In genomic region chr6:83429857-83430605, GRCh38 we compare ENCODE assay signal across 8 cellular contexts. TPM values are rescaled to one million over a fixed set of nuclear protein-coding genes. Genes with fewer than 3 reads are reported as not detected.
DNase-seq lines count a peak whose midpoint lies in the region; ATAC-seq, FAIRE-seq and TF ChIP-seq lines count a peak whose summit lies in the region.

No MANE protein-coding gene starts in this region.

- CTCF ChIA-PET in GM10248 (lab: Yijun Ruan, JAX) = no interaction called here

- peaks cover 6% of the 10 kb centered on the region for H3K36me3 Mint-ChIP-seq in neural crest cell (ENCODE audit: low read depth)

- ATAC-seq in HG02759 (IDR thresholded peaks at IDR 0.05; ENCODE audit: unreplicated experiment) (peak; percentile 5), RWPE2 (ENCODE audit: low read depth) (peak; percentile 57)

- H3K27me3 Mint-ChIP-seq in neural crest cell (ENCODE audit: low read depth) = peaks cover 9% of the 10 kb centered on the region

- peaks cover 5% of the 10 kb centered on the region for H3K9me3 ChIP-seq in RWPE2 (ENCODE audit: severe bottlenecking)

- DNase-seq in GM10248 (ENCODE audit: extremely low spot score) = peak; percentile 18
- no peak for DNase-seq in RWPE2 (ENCODE audit: low spot score)
- DNase-seq in fibroblast of mammary gland (ENCODE audit: low read depth) = peak; percentile 46
- DNase-seq in neural crest cell (ENCODE audit: low read depth, low spot score) = peak; percentile 23
- DNase-seq in D721Med (ENCODE audit: insufficient read length, low spot score) = no peak
- no peak for DNase-seq in hepatic stellate cell (ENCODE audit: low spot score)
- DNase-seq in NAMALWA (ENCODE audit: low spot score) = no peak

- peaks cover 25% of the 10 kb centered on the region for H3K4me1 ChIP-seq in RWPE2 (ENCODE audit: insufficient read depth, poor library complexity, severe bottlenecking)

- TF ChIP-seq CTCF in GM10248 (IDR thresholded peaks at IDR 0.05; ENCODE audit: control extremely low read depth, extremely low read depth, low read depth, missing control alignments) = no peak
- TF ChIP-seq CTCF in RWPE2 (IDR thresholded peaks at IDR 0.05; ENCODE audit: poor library complexity, severe bottlenecking) = no peak
- TF ChIP-seq CTCF in fibroblast of mammary gland (conservative IDR thresholded peaks at IDR 0.05; ENCODE audit: control insufficient read depth, insufficient read depth, low read depth, low read length) = no peak
- TF ChIP-seq CTCF in neural crest cell (conservative IDR thresholded peaks at IDR 0.05) = no peak
- no peak for TF ChIP-seq CTCF in D721Med (IDR thresholded peaks at IDR 0.05; ENCODE audit: insufficient read depth, missing control alignments)

- peaks cover 6% of the 10 kb centered on the region for H3K9me3 Mint-ChIP-seq in neural crest cell

- peaks cover 10% of the 10 kb centered on the region for H3K36me3 ChIP-seq in RWPE2 (ENCODE audit: low read depth)

- no peak for FAIRE-seq in D721Med (lab: Jason Lieb, UNC)

- peak overlapping the region; percentile 51 for H3K27ac ChIP-seq in RWPE2 (ENCODE audit: poor library complexity, severe bottlenecking)

- H3K4me3 ChIP-seq in RWPE2 (ENCODE audit: severe bottlenecking) = peak overlapping the region; percentile 48
- H3K4me3 ChIP-seq in fibroblast of mammary gland (ENCODE audit: control insufficient read depth, low read depth, low read length) = peak overlapping the region; percentile 91

- POLR2A ChIA-PET in GM10248 (lab: Yijun Ruan, JAX) = no interaction called here

- peak overlapping the region; percentile 85 for H3K4me3 Mint-ChIP-seq in neural crest cell

- H3K27me3 ChIP-seq in RWPE2 (ENCODE audit: insufficient read depth, poor library complexity, severe bottlenecking) = no peaks in the 10 kb centered on the region

- H3K27ac Mint-ChIP-seq in neural crest cell (ENCODE audit: unreplicated experiment) = no peak overlapping the region

- H3K4me1 Mint-ChIP-seq in neural crest cell = peaks cover 15% of the 10 kb centered on the region

RNA-seq across cellular contexts. Expression of gene ME1, which starts 0.8 kb away (rescaled TPM):
- 4.4 and 4.6 TPM in 2 replicates for total RNA-seq in neural crest cell

Comparison
In these comparisons a context has a peak if more than half of its experiments do, and no peak if none do; other contexts are left out.
1. DNase-seq: peak in GM10248 (single experiment), fibroblast of mammary gland (single experiment) and neural crest cell (single experiment); none in RWPE2 (single experiment), D721Med (single experiment), hepatic stellate cell (single experiment) and NAMALWA (single experiment).